Comparison of ENCODE assay signal across 14 cellular contexts in the genomic region with DNA sequence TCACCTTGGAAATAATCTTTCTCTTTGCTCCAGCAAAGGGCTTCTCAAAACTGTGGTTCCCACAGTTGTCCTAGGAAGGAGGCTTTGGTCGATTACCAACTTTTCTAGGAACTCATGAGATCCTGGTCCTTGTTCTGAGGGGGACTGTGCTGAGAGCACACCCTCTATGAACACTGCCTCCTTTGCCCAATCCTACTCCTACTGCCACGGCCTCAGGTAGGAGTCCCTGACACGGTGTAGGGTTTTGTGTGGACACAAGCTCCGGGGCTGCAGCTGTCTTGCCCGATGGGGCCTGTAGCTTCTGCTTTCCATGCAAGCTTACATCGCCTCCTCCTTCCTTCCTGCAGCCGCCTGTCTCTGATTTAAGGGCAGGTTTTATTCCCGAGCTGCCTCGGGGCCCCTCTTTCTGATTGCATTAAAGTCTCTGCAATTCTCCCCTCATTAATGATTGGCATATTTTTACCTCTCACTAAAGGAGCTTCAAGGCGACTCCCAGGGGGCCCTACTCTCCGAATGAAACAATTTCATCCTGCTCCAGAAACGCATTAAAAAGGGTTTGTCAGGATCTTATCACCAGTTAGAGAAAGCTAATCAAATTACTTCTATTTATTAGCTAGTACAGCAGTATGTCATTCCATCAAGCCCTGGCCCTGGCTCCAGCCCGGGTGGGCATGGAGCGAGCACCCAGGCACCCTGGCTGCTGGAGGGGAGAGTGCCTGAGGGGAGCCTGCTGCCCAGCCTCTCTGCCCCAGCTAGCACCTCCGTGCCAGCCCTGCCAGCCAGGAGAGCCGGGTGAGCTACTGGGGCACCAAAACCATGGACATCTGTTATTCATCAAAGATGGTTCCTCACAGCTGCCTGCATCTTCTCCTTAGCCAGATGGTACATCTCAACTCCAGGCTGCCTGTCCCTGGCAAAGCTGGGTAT. TPM values are rescaled to one million over a fixed set of nuclear protein-coding genes. Genes with fewer than 3 reads are reported as not detected.
A peak's percentile ranks its signal among the peaks of the same experiment; 100 is the strongest.
DNase-seq lines count a peak whose midpoint lies in the region; ATAC-seq and TF ChIP-seq lines count a peak whose summit lies in the region.
"Had no signal": no experiment of that assay in that cellular context is flagged by ENCODE, and none has a peak within 500 bp of the region (broad histone marks: within the 10 kb centered on the region; RNA-seq: fewer than 3 reads in every experiment).

No MANE protein-coding gene starts in this region.

- peaks cover 19% of the 10 kb centered on the region for H3K4me1 Mint-ChIP-seq in GM23338
- H3K4me1 Mint-ChIP-seq in activated T-helper 17 cell treated with anti-CD3 and anti-CD28 coated beads, Interleukin-2, amount 50 U/mL, for 72 hours = no peaks in the 10 kb centered on the region

- BruUV-seq in A673 (replicated peaks; lab: Mats Ljungman, UMichigan) = no TSS peak

- no peak overlapping the region for H3K4me2 ChIP-seq in GM23338

- H3F3A ChIP-seq in GM23338 (replicated peaks; ENCODE audit: low read depth) = no peaks in the 10 kb centered on the region

- H2AFZ ChIP-seq in GM23338 = peak overlapping the region; percentile 85; the same call in 1 of the 2 replicates

- H3K27me3 ChIP-seq in A673 (replicated peaks; ENCODE audit: insufficient read depth, low read depth, low read length, poor library complexity) = peaks cover 13% of the 10 kb centered on the region
- H3K27me3 ChIP-seq in GM23338 (ENCODE audit: insufficient read depth) = no peaks in the 10 kb centered on the region
- no peaks in the 10 kb centered on the region for H3K27me3 ChIP-seq in WERI-Rb-1 (ENCODE audit: insufficient read depth, low read depth, severe bottlenecking)
- H3K27me3 ChIP-seq in esophagus muscularis mucosa = peaks cover 0 to 10% (median 0%) of the 10 kb centered on the region in 4 donors
- H3K27me3 ChIP-seq: body of pancreas, ovary, Peyer's patch had no signal

- ATAC-seq in GM23338 = peak; percentile 23; the same call in 2 of the 3 replicates
- ATAC-seq in activated T-helper 17 cell treated with anti-CD3 and anti-CD28 coated beads, Interleukin-2, amount 50 U/mL, for 72 hours (replicated peaks) = no peak
- ATAC-seq: body of pancreas had no signal

- POLR2A ChIA-PET in A673 (lab: Charles Lee; ENCODE audit: low non-redundant PET) = no interaction called here

- H3K36me3 Mint-ChIP-seq in GM23338 (ENCODE audit: low read depth) = no peaks in the 10 kb centered on the region; the same call in 2 of the 3 replicates
- no peaks in the 10 kb centered on the region for H3K36me3 Mint-ChIP-seq in activated T-helper 17 cell treated with anti-CD3 and anti-CD28 coated beads, Interleukin-2, amount 50 U/mL, for 72 hours (ENCODE audit: low read depth)

- H3K9me3 Mint-ChIP-seq in GM23338 = no peaks in the 10 kb centered on the region
- H3K9me3 Mint-ChIP-seq in activated T-helper 17 cell treated with anti-CD3 and anti-CD28 coated beads, Interleukin-2, amount 50 U/mL, for 72 hours = peaks cover 3% of the 10 kb centered on the region

- WGBS in esophagus muscularis mucosa = 67% methylated on average over 16 of the region's 16 CpGs

- intact Hi-C loops in A673 (cut with micrococcal nuclease; ENCODE audit: unreplicated experiment) = no loop called here
- intact Hi-C loops in esophagus muscularis mucosa (cut with DNase I) = no loop called here

- DNase-seq in A673 (ENCODE audit: low spot score) (peak; percentile 52), GM23338 (ENCODE audit: low spot score) (no peak), RPMI7951 (ENCODE audit: low read depth) (peak; percentile 43), fibroblast of pulmonary artery (ENCODE audit: low read depth) (peak; percentile 5), WERI-Rb-1 (no peak), esophagus muscularis mucosa (ENCODE audit: extremely low spot score) (no peak), NCI-H2081 treated with DMSO at 0.1 percent for 48 hours (lab: John Stamatoyannopoulos, UW) (no peak)
- DNase-seq: activated CD4-positive, alpha-beta T cell treated with anti-CD3 and anti-CD28 coated beads, Interleukin-2, amount 50 U/mL, for 48 hours; activated gamma-delta T cell treated with Interleukin-2 at 50 U/mL for 16 hours; ovary; Peyer's patch had no signal

- TF ChIP-seq CTCF in A673 (conservative IDR thresholded peaks at IDR 0.05; ENCODE audit: low read depth, low read length) (no peak), GM23338 (conservative IDR thresholded peaks at IDR 0.05; ENCODE audit: low read depth in 2 of 2) (no peak), fibroblast of pulmonary artery (IDR thresholded peaks at IDR 0.05; ENCODE audit: low read length, missing control alignments) (no peak), WERI-Rb-1 (IDR thresholded peaks at IDR 0.05; ENCODE audit: low read depth, low read length) (no peak), esophagus muscularis mucosa (IDR thresholded peaks at IDR 0.05) (no peak)

- no peak overlapping the region for H3K27ac ChIP-seq in A673 (ENCODE audit: low read depth, low read length, poor library complexity, severe bottlenecking)
- no peak overlapping the region for H3K27ac ChIP-seq in GM23338 (ENCODE audit: low read depth)
- no peak overlapping the region for H3K27ac ChIP-seq in WERI-Rb-1
- no peak overlapping the region for H3K27ac ChIP-seq in esophagus muscularis mucosa (replicated peaks in 1 of 4)
- H3K27ac ChIP-seq: body of pancreas, ovary, Peyer's patch had no signal

- TF ChIP-seq EP300 in esophagus muscularis mucosa (IDR thresholded peaks at IDR 0.05) = no peak

- peaks cover 5% of the 10 kb centered on the region for H3K4me1 ChIP-seq in A673 (ENCODE audit: insufficient read depth, low read length, poor library complexity, severe bottlenecking)
- H3K4me1 ChIP-seq in GM23338 (ENCODE audit: insufficient read depth) = peaks cover 11% of the 10 kb centered on the region; the same call in 1 of the 2 replicates
- H3K4me1 ChIP-seq in esophagus muscularis mucosa = no peaks in the 10 kb centered on the region
- H3K4me1 ChIP-seq: body of pancreas, Peyer's patch had no signal

- peak overlapping the region; percentile 38 for H3K4me3 ChIP-seq in A673 (ENCODE audit: low read depth, low read length, poor library complexity, severe bottlenecking)
- H3K4me3 ChIP-seq in GM23338 = no peak overlapping the region
- H3K4me3 ChIP-seq in fibroblast of pulmonary artery (replicated peaks; ENCODE audit: low read depth, low read length) = no peak overlapping the region
- no peak overlapping the region for H3K4me3 ChIP-seq in WERI-Rb-1 (ENCODE audit: low read depth, low read length)
- H3K4me3 ChIP-seq in esophagus muscularis mucosa = no peak overlapping the region
- H3K4me3 ChIP-seq: body of pancreas, ovary, Peyer's patch had no signal

- H3K27ac Mint-ChIP-seq in GM23338 = no peak overlapping the region
- H3K27ac Mint-ChIP-seq in activated T-helper 17 cell treated with anti-CD3 and anti-CD28 coated beads, Interleukin-2, amount 50 U/mL, for 72 hours = no peak overlapping the region

- H3K79me2 ChIP-seq in GM23338 (replicated peaks; ENCODE audit: insufficient read depth) = no peaks in the 10 kb centered on the region

- no peaks in the 10 kb centered on the region for H3K36me3 ChIP-seq in A673 (ENCODE audit: insufficient read depth, low read length, poor library complexity, severe bottlenecking)
- no peaks in the 10 kb centered on the region for H3K36me3 ChIP-seq in GM23338 (ENCODE audit: insufficient read depth)
- no peaks in the 10 kb centered on the region for H3K36me3 ChIP-seq in WERI-Rb-1
- H3K36me3 ChIP-seq in esophagus muscularis mucosa = no peaks in the 10 kb centered on the region
- H3K36me3 ChIP-seq: ovary, Peyer's patch had no signal

- no peak for TF ChIP-seq POLR2A in esophagus muscularis mucosa (IDR thresholded peaks at IDR 0.05; ENCODE audit: low read depth)

- H3K9me3 ChIP-seq in A673 (ENCODE audit: low read depth, low read length, poor library complexity, severe bottlenecking) = no peaks in the 10 kb centered on the region
- no peaks in the 10 kb centered on the region for H3K9me3 ChIP-seq in WERI-Rb-1 (ENCODE audit: severe bottlenecking)
- H3K9me3 ChIP-seq in esophagus muscularis mucosa = no peaks in the 10 kb centered on the region
- H3K9me3 ChIP-seq: body of pancreas, ovary, Peyer's patch had no signal

- peaks cover 12% of the 10 kb centered on the region for H3K27me3 Mint-ChIP-seq in GM23338 (ENCODE audit: insufficient read depth, low read depth, poor library complexity)
- H3K27me3 Mint-ChIP-seq in activated T-helper 17 cell treated with anti-CD3 and anti-CD28 coated beads, Interleukin-2, amount 50 U/mL, for 72 hours = peaks cover 29% of the 10 kb centered on the region

- CTCF ChIA-PET in A673 (lab: Charles Lee) = interaction anchor here (0.5 kb wide), 1 partner anchor 37 kb away, joined by 6 read pairs; no protein-coding TSS in a partner anchor

- no peaks in the 10 kb centered on the region for H4K20me1 ChIP-seq in GM23338 (replicated peaks; ENCODE audit: insufficient read depth)

- H3K9me2 ChIP-seq in GM23338 (ENCODE audit: insufficient read depth) = no peaks in the 10 kb centered on the region

- no peak overlapping the region for H3K4me3 Mint-ChIP-seq in GM23338
- H3K4me3 Mint-ChIP-seq in activated T-helper 17 cell treated with anti-CD3 and anti-CD28 coated beads, Interleukin-2, amount 50 U/mL, for 72 hours = no peak overlapping the region

TF ChIP-seq in GM23338, 12 proteins besides CTCF, POLR2A, EP300 and RAD21 (continues in another document):
- TF ChIP-seq, protein P1, sequence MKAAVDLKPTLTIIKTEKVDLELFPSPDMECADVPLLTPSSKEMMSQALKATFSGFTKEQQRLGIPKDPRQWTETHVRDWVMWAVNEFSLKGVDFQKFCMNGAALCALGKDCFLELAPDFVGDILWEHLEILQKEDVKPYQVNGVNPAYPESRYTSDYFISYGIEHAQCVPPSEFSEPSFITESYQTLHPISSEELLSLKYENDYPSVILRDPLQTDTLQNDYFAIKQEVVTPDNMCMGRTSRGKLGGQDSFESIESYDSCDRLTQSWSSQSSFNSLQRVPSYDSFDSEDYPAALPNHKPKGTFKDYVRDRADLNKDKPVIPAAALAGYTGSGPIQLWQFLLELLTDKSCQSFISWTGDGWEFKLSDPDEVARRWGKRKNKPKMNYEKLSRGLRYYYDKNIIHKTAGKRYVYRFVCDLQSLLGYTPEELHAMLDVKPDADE (IDR thresholded peaks at IDR 0.05) = no peak
- no peak for TF ChIP-seq CREB1 (CRISPR knock-in tag; IDR thresholded peaks at IDR 0.05; ENCODE audit: low read depth)

RNA-seq across cellular contexts. Expression of gene ESRRB, which starts 38.1 kb away (rescaled TPM):
- total RNA-seq in A673 (2021) (0.47 and 1.2 TPM in 2 replicates), esophagus muscularis mucosa (under 1 TPM in 2 of 4 donors, not detected in 2; 0.17 to 0.26 TPM)
- total RNA-seq in GM23338 (2014; rRNA removed; shearing (Covaris generic)) = 0.52 and 1.0 TPM in 2 replicates
- polyA plus RNA-seq in GM23338 (2016; fragmentation: Nextera tagmentation; extraction: Ambion mirVana) = 0.09 and 0.31 TPM in 2 replicates
- 0.59 TPM in 1 of 2 replicates, not detected in the other for total RNA-seq in RPMI7951 (2014; rRNA removed; shearing (Covaris generic))
- under 1 TPM; 0.30 to 0.34 TPM for total RNA-seq in activated T-helper 17 cell treated with anti-CD3 and anti-CD28 coated beads, Interleukin-2, amount 50 U/mL, for 72 hours
- total RNA-seq: body of pancreas had no signal
- polyA plus RNA-seq: AG04450, ovary had no signal

Comparison
In these comparisons a context has a peak if more than half of its experiments do, and no peak if none do; other contexts are left out.
1. DNase-seq: peak in A673 (single experiment), RPMI7951 (single experiment) and fibroblast of pulmonary artery (single experiment); none in GM23338 (single experiment), WERI-Rb-1 (single experiment), esophagus muscularis mucosa (single experiment) and NCI-H2081 treated with DMSO at 0.1 percent for 48 hours (single experiment).